19 cellular contexts compared by ENCODE assay signal in the genomic region with DNA sequence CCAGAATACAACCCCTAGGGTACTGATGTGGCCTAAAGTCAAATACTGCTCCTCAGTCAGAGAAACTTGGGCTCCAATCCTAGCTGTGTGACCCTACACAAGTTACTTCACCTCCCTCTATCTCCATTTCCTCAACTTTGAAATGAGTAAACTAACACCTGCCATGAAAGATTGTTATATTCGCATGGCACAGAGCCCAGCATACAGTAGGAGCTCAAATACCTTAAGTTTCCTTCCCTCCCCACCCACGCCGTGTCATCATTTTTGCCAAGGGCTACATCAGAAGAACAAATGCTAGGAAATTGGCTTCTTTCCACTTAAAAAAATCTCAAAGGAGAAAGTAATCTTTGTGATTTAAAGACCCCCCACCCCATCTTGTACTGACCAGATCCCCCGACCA. TPM values are rescaled to one million over a fixed set of nuclear protein-coding genes. Genes with fewer than 3 reads are reported as not detected.
DNase-seq lines count a peak whose midpoint lies in the region; ATAC-seq and TF ChIP-seq lines count a peak whose summit lies in the region.
"Had no signal": no experiment of that assay in that cellular context is flagged by ENCODE, and none has a peak within 500 bp of the region (broad histone marks: within the 10 kb centered on the region; RNA-seq: fewer than 3 reads in every experiment).

No MANE protein-coding gene starts in this region.

- peaks cover 14% of the 10 kb centered on the region for H3K79me1 ChIP-seq in trophoblast cell (ENCODE audit: low read length)

- H3K36me3 ChIP-seq in DND-41 (ENCODE audit: insufficient read depth, low read length) = no peaks in the 10 kb centered on the region
- no peaks in the 10 kb centered on the region for H3K36me3 ChIP-seq in trophoblast cell (ENCODE audit: control insufficient read depth in 1 of 2, insufficient read depth in 2 of 2, low read length in 2 of 2)
- H3K36me3 ChIP-seq: HAP-1 had no signal

- DNase-seq in DND-41 = no peak
- peak; percentile 35 for DNase-seq in Jurkat, Clone E6-1 (ENCODE audit: low read depth, low spot score)
- DNase-seq in epithelial cell of prostate (ENCODE audit: low read depth, low spot score) = no peak
- no peak for DNase-seq in trophoblast cell
- no peak for DNase-seq in progenitor cell of endocrine pancreas (ENCODE audit: low spot score, unreplicated experiment)
- no peak for DNase-seq in T-helper 1 cell
- DNase-seq in NCI-H748 treated with DMSO at 0.1 percent for 48 hours (lab: John Stamatoyannopoulos, UW) = no peak
- DNase-seq: Calu3; CD4-positive, alpha-beta memory T cell; DMS53; KBM-7; NCI-H1092; NCI-H524; Right ventricle myocardium superior had no signal

- H4K91ac ChIP-seq in trophoblast cell (ENCODE audit: low read depth, low read length) = no peak overlapping the region

- no peaks in the 10 kb centered on the region for H3K9me3 Mint-ChIP-seq in progenitor cell of endocrine pancreas (ENCODE audit: low read depth)
- H3K9me3 Mint-ChIP-seq: CD4-positive, alpha-beta memory T cell had no signal

- H2BK12ac ChIP-seq in trophoblast cell (ENCODE audit: low read length) = peak overlapping the region; percentile 89

- no peaks in the 10 kb centered on the region for H3K9me3 ChIP-seq in DND-41 (ENCODE audit: insufficient read depth, low read length, severe bottlenecking)
- H3K9me3 ChIP-seq in trophoblast cell (ENCODE audit: insufficient read depth, low read depth, low read length) = no peaks in the 10 kb centered on the region
- H3K9me3 ChIP-seq: HAP-1 had no signal

- H3K9ac ChIP-seq in DND-41 (ENCODE audit: low read depth, low read length) = no peak overlapping the region
- no peak overlapping the region for H3K9ac ChIP-seq in trophoblast cell (ENCODE audit: low read length)

- no peak overlapping the region for H3K27ac Mint-ChIP-seq in progenitor cell of endocrine pancreas
- H3K27ac Mint-ChIP-seq: B cell; CD4-positive, alpha-beta memory T cell had no signal

- no peak overlapping the region for H3K4ac ChIP-seq in trophoblast cell (ENCODE audit: low read depth, low read length)

- no CpG with 5 or more reads among the region's 4 CpGs for WGBS in trophoblast cell (ENCODE audit: extremely low coverage, insufficient coverage, insufficient read length)

- ATAC-seq in DND-41 (ENCODE audit: insufficient read depth, low read depth) = peak; percentile 18; the same call in 1 of the 3 replicates
- ATAC-seq: Panc1 had no signal

- H2BK120ac ChIP-seq in trophoblast cell (ENCODE audit: insufficient read depth, low read length, poor library complexity) = no peak overlapping the region

- no peaks in the 10 kb centered on the region for H3K36me3 Mint-ChIP-seq in progenitor cell of endocrine pancreas (ENCODE audit: insufficient read depth)
- H3K36me3 Mint-ChIP-seq: CD4-positive, alpha-beta memory T cell had no signal

- no peak overlapping the region for H2BK5ac ChIP-seq in trophoblast cell (ENCODE audit: low read depth, low read length, poor library complexity)

- TF ChIP-seq CTCF in DND-41 (IDR thresholded peaks at IDR 0.05; ENCODE audit: borderline replicate concordance, extremely low read depth, low read length, poor library complexity, severe bottlenecking) (no peak), progenitor cell of endocrine pancreas (IDR thresholded peaks at IDR 0.05; ENCODE audit: unreplicated experiment) (no peak)

- no peaks in the 10 kb centered on the region for H3K27me3 Mint-ChIP-seq in progenitor cell of endocrine pancreas

- H3K23ac ChIP-seq in trophoblast cell (ENCODE audit: low read length) = no peak overlapping the region

- H4K12ac ChIP-seq in trophoblast cell (ENCODE audit: low read depth, low read length) = no peak overlapping the region

- H3K27me3 ChIP-seq in DND-41 (ENCODE audit: insufficient read depth, low read length, poor library complexity) (peaks cover under 1% of the 10 kb centered on the region), trophoblast cell (ENCODE audit: insufficient read depth, low read length) (no peaks in the 10 kb centered on the region)

- H3K79me2 ChIP-seq in DND-41 (ENCODE audit: insufficient read depth, low read length) (no peaks in the 10 kb centered on the region), trophoblast cell (ENCODE audit: control insufficient read depth, insufficient read depth, low read length, poor library complexity) (peaks cover 3% of the 10 kb centered on the region)

- no peak overlapping the region for H3K18ac ChIP-seq in trophoblast cell (ENCODE audit: low read length)

- peaks cover 16% of the 10 kb centered on the region for H3K4me1 Mint-ChIP-seq in progenitor cell of endocrine pancreas (ENCODE audit: low read depth)

- no peak overlapping the region for H3K4me3 Mint-ChIP-seq in progenitor cell of endocrine pancreas (ENCODE audit: low read depth)
- H3K4me3 Mint-ChIP-seq: B cell; CD4-positive, alpha-beta memory T cell had no signal

- H2AK5ac ChIP-seq in trophoblast cell (ENCODE audit: low read length) = no peak overlapping the region

- no peak overlapping the region for H4K8ac ChIP-seq in trophoblast cell (ENCODE audit: low read depth, low read length)

- H3K4me3 ChIP-seq in DND-41 (ENCODE audit: low read depth in 1 of 2, low read length in 2 of 2) (no peak overlapping the region), trophoblast cell (ENCODE audit: low read depth, low read length) (no peak overlapping the region)
- no peak overlapping the region for H3K4me3 ChIP-seq in Jurkat, Clone E6-1 (ENCODE audit: low read length)
- H3K4me3 ChIP-seq: HAP-1, SK-N-MC had no signal

- peaks cover 11% of the 10 kb centered on the region for H3K4me1 ChIP-seq in DND-41 (ENCODE audit: insufficient read depth, low read length)
- H3K4me1 ChIP-seq in trophoblast cell (ENCODE audit: control insufficient read depth in 1 of 2, insufficient read depth in 2 of 2, low read length in 2 of 2) = peaks cover 18 to 19% of the 10 kb centered on the region in 2 experiments
- H3K4me1 ChIP-seq: HAP-1 had no signal

- no peaks in the 10 kb centered on the region for H4K20me1 ChIP-seq in DND-41 (ENCODE audit: insufficient read depth, low read length)

- H3K4me2 ChIP-seq in DND-41 (ENCODE audit: insufficient read depth, low read length) (no peak overlapping the region), trophoblast cell (ENCODE audit: low read length) (no peak overlapping the region)

- H2AFZ ChIP-seq in DND-41 (ENCODE audit: low read depth, low read length) (no peak overlapping the region), trophoblast cell (ENCODE audit: insufficient read depth, low read length, poor library complexity) (no peak overlapping the region)

- H3K27ac ChIP-seq in DND-41 (ENCODE audit: low read length) = no peak overlapping the region
- H3K27ac ChIP-seq in epithelial cell of prostate = peak overlapping the region; percentile 59
- no peak overlapping the region for H3K27ac ChIP-seq in trophoblast cell (ENCODE audit: low read depth, low read length)
- H3K27ac ChIP-seq: HL-60, SK-N-MC had no signal

- H3K14ac ChIP-seq in trophoblast cell (ENCODE audit: low read length) = no peak overlapping the region

RNA-seq across cellular contexts. Expression of a gene that starts 22.2 kb away (rescaled TPM):
- 20.1 TPM for polyA plus RNA-seq in Jurkat, Clone E6-1 (2012; ENCODE audit: insufficient read depth, insufficient read length)
- polyA plus RNA-seq in trophoblast cell (2013) = 31.7 and 34.3 TPM in 2 replicates
- total RNA-seq in progenitor cell of endocrine pancreas = 72.0 and 79.3 TPM in 2 replicates

RNA-seq across cellular contexts. Expression of a gene that starts 52.3 kb away (rescaled TPM):
- polyA plus RNA-seq in Jurkat, Clone E6-1 (2012; ENCODE audit: insufficient read depth, insufficient read length) = 7.5 TPM
- 4.7 and 4.8 TPM in 2 replicates for polyA plus RNA-seq in trophoblast cell (2013)
- 6.6 and 7.4 TPM in 2 replicates for total RNA-seq in progenitor cell of endocrine pancreas
